1 cellular context compared by ENCODE assay signal in genomic region chr14:45135659-45136314, GRCh38.
TF ChIP-seq lines count a peak whose summit lies in the region.

Gene FANCM, plus strand, starts transcription at chr14:45135930. Its CDS starts 102 bp downstream, at chr14:45136032.

TF ChIP-seq in GM12878, 131 proteins besides CTCF, POLR2A, EP300 and RAD21 (continued from another document and continues in another):
- TF ChIP-seq ZBTB4 (CRISPR knock-in tag; IDR thresholded peaks at IDR 0.05): no peak
- TF ChIP-seq BHLHE40 (IDR thresholded peaks at IDR 0.05; ENCODE audit: borderline replicate concordance in 1 of 2, low read depth in 2 of 2, low read length in 1 of 2): no peak
- no peak for TF ChIP-seq RBBP5 (conservative IDR thresholded peaks at IDR 0.05)
- TF ChIP-seq FOXM1 (IDR thresholded peaks at IDR 0.05; ENCODE audit: low read depth, low read length): 0 out of 2 replicates have a peak, but pooled peaks have one; percentile 10
- TF ChIP-seq FOS (IDR thresholded peaks at IDR 0.05; ENCODE audit: borderline replicate concordance, extremely low read depth, insufficient read length): peak; percentile 50
- TF ChIP-seq CBX3 (IDR thresholded peaks at IDR 0.05; ENCODE audit: borderline replicate concordance, low read depth): no peak
- TF ChIP-seq ATF7 (IDR thresholded peaks at IDR 0.05; ENCODE audit: low read depth): peak; percentile 68
- TF ChIP-seq EGR1 (IDR thresholded peaks at IDR 0.05; ENCODE audit: borderline replicate concordance in 1 of 2, low read depth in 2 of 2, low read length in 2 of 2): no peak
- peak; percentile 77 for TF ChIP-seq CREB1 (IDR thresholded peaks at IDR 0.05; ENCODE audit: low read depth)
- TF ChIP-seq HDAC2 (IDR thresholded peaks at IDR 0.05): peak; percentile 77; the same call in 1 of the 2 replicates
- peak; percentile 35; the same call in 1 of the 2 replicates for TF ChIP-seq NRF1 (conservative IDR thresholded peaks at IDR 0.05; ENCODE audit: low read depth, low read length)
- TF ChIP-seq POLR2AphosphoS5 (IDR thresholded peaks at IDR 0.05; ENCODE audit: low read length): peak; percentile 77
- TF ChIP-seq E2F4 (IDR thresholded peaks at IDR 0.05; ENCODE audit: low read depth, low read length): peak; percentile 97
- TF ChIP-seq MLLT1 (IDR thresholded peaks at IDR 0.05): 0 out of 2 replicates have a peak, but pooled peaks have one; percentile 17
- TF ChIP-seq RCOR1 (conservative IDR thresholded peaks at IDR 0.05; ENCODE audit: low read depth, low read length): 0 out of 2 replicates have a peak, but pooled peaks have one; percentile 55
- 0 out of 2 replicates have a peak, but pooled peaks have one; percentile 63 for TF ChIP-seq ZSCAN29 (IDR thresholded peaks at IDR 0.05)
- TF ChIP-seq RUNX3 (IDR thresholded peaks at IDR 0.05; ENCODE audit: low read length): peak; percentile 64
- TF ChIP-seq BMI1 (IDR thresholded peaks at IDR 0.05; ENCODE audit: borderline replicate concordance): no peak
- TF ChIP-seq MEF2B (IDR thresholded peaks at IDR 0.05; ENCODE audit: partially characterized antibody, poor library complexity, severe bottlenecking): no peak
- peak; percentile 48; the same call in 1 of the 2 replicates for TF ChIP-seq ASH2L (IDR thresholded peaks at IDR 0.05; ENCODE audit: borderline replicate concordance, low read depth)
- TF ChIP-seq LARP7 (IDR thresholded peaks at IDR 0.05): peak; percentile 58; the same call in 1 of the 2 replicates
- TF ChIP-seq SKIL (IDR thresholded peaks at IDR 0.05; ENCODE audit: low read depth, poor library complexity, severe bottlenecking): peak; percentile 62
- 0 out of 2 replicates have a peak, but pooled peaks have one; percentile 36 for TF ChIP-seq NFIC (IDR thresholded peaks at IDR 0.05; ENCODE audit: low read depth, low read length)
- peak; percentile 99 for TF ChIP-seq ZBTB40 (IDR thresholded peaks at IDR 0.05; ENCODE audit: borderline replicate concordance)
- no peak for TF ChIP-seq SREBF1 (IDR thresholded peaks at IDR 0.05; ENCODE audit: low read length)
- peak; percentile 22; the same call in 1 of the 2 replicates for TF ChIP-seq ATF2 (IDR thresholded peaks at IDR 0.05; ENCODE audit: low read length)
- TF ChIP-seq IKZF2 (IDR thresholded peaks at IDR 0.05): peak; percentile 41 to 59; a peak in 3 of 4 replicates
- no peak for TF ChIP-seq USF1 (IDR thresholded peaks at IDR 0.05; ENCODE audit: borderline replicate concordance, extremely low read length, insufficient read depth, low read depth, low read length)
- peak; percentile 81 for TF ChIP-seq CHD2 (IDR thresholded peaks at IDR 0.05; ENCODE audit: borderline replicate concordance, low read depth, low read length)
- TF ChIP-seq PAX8 (IDR thresholded peaks at IDR 0.05): no peak
- peak; percentile 69; the same call in 1 of the 2 replicates for TF ChIP-seq ELK1 (IDR thresholded peaks at IDR 0.05; ENCODE audit: low read depth, low read length)
- TF ChIP-seq NFYA (IDR thresholded peaks at IDR 0.05; ENCODE audit: borderline replicate concordance, low read depth, low read length): peak; percentile 27
- TF ChIP-seq MXI1 (IDR thresholded peaks at IDR 0.05; ENCODE audit: low read depth, low read length): peak; percentile 90
- TF ChIP-seq SIX5 (IDR thresholded peaks at IDR 0.05; ENCODE audit: low read depth, low read length, severe bottlenecking): peak; percentile 36
- TF ChIP-seq JUND (IDR thresholded peaks at IDR 0.05; ENCODE audit: low read depth, low read length): no peak
- peak; percentile 99 for TF ChIP-seq GABPA (IDR thresholded peaks at IDR 0.05; ENCODE audit: low read depth)
- TF ChIP-seq POU2F2 (IDR thresholded peaks at IDR 0.05; ENCODE audit: borderline replicate concordance, low read depth, low read length): peak; percentile 62; the same call in 2 of the 3 replicates
- peak; percentile 73; the same call in 1 of the 2 replicates for TF ChIP-seq RELB (IDR thresholded peaks at IDR 0.05; ENCODE audit: low read depth)
- TF ChIP-seq HSF1 (IDR thresholded peaks at IDR 0.05; ENCODE audit: low read depth, low read length): no peak
